1 cellular context compared by ENCODE assay signal in genomic region chr22:23519442-23520177, GRCh38.
TF ChIP-seq lines count a peak whose summit lies in the region.

No MANE protein-coding gene starts in this region.

TF ChIP-seq in HEK293, 187 proteins besides CTCF, POLR2A, EP300 and RAD21 (continued from another document):
- TF ChIP-seq ZNF701 (tag by site-specific recombination; IDR thresholded peaks at IDR 0.05) (no peak), ZNF510 (tag by site-specific recombination; IDR thresholded peaks at IDR 0.05; ENCODE audit: insufficient replicate concordance) (no peak)
